Comparison of ENCODE assay signal across 9 cellular contexts in genomic region chr15:78811825-78812183, GRCh38. TPM values are rescaled to one million over a fixed set of nuclear protein-coding genes. Genes with fewer than 3 reads are reported as not detected.
DNase-seq lines count a peak whose midpoint lies in the region; ATAC-seq, FAIRE-seq and TF ChIP-seq lines count a peak whose summit lies in the region.
"Had no signal": no experiment of that assay in that cellular context is flagged by ENCODE, and none has a peak within 500 bp of the region (broad histone marks: within the 10 kb centered on the region; RNA-seq: fewer than 3 reads in every experiment).

No MANE protein-coding gene starts in this region.

- no peak overlapping the region for H3K9ac ChIP-seq in KMS-11

- FAIRE-seq in RCC 7860 (lab: Jason Lieb, UNC), result no peak
- FAIRE-seq: pancreas had no signal

- H2AFZ ChIP-seq in KMS-11 (ENCODE audit: low read depth), result peak overlapping the region; percentile 89

- H3K36me3 ChIP-seq in DOHH2 (ENCODE audit: control insufficient read depth, low read length) (no peaks in the 10 kb centered on the region), KMS-11 (ENCODE audit: insufficient read depth) (no peaks in the 10 kb centered on the region), ectodermal cell (ENCODE audit: control insufficient read depth, insufficient read depth, low read length) (no peaks in the 10 kb centered on the region)
- H3K36me3 ChIP-seq: pancreas had no signal

- DNase-seq in omental fat pad (ENCODE audit: low spot score) (no peak), iPS-NIHi11 (ENCODE audit: low spot score) (no peak), NCI-H1092 treated with DMSO at 0.1 percent for 48 hours (lab: John Stamatoyannopoulos, UW) (no peak), hippocampal formation (lab: John Stamatoyannopoulos, UW) (no peak), RCC 7860 (ENCODE audit: low spot score) (no peak)

- peaks cover 50% of the 10 kb centered on the region for H3K27me3 ChIP-seq in DOHH2 (ENCODE audit: control insufficient read depth, low read length)
- peaks cover 5% of the 10 kb centered on the region; the same call in 1 of the 2 replicates for H3K27me3 ChIP-seq in KMS-11 (ENCODE audit: insufficient read depth, low read depth)
- H3K27me3 ChIP-seq in ectodermal cell (ENCODE audit: control insufficient read depth, insufficient read depth, low read length, poor library complexity, severe bottlenecking), result peaks cover 13% of the 10 kb centered on the region
- H3K27me3 ChIP-seq: pancreas had no signal

- H3F3A ChIP-seq in DOHH2 (ENCODE audit: control insufficient read depth, insufficient read depth), result no peaks in the 10 kb centered on the region

- no peak overlapping the region for H3K27ac ChIP-seq in DOHH2 (ENCODE audit: low read depth, low read length)
- H3K27ac ChIP-seq in KMS-11, result no peak overlapping the region
- H3K27ac ChIP-seq in ectodermal cell (ENCODE audit: insufficient read depth, low read depth, low read length, poor library complexity, severe bottlenecking), result no peak overlapping the region

- H3K9me2 ChIP-seq in DOHH2 (replicated peaks; ENCODE audit: control insufficient read depth, low read length), result no peaks in the 10 kb centered on the region

- H4K20me1 ChIP-seq in DOHH2 (ENCODE audit: control insufficient read depth, insufficient read depth, low read depth, low read length) (no peaks in the 10 kb centered on the region), KMS-11 (ENCODE audit: insufficient read depth) (no peaks in the 10 kb centered on the region)

- H3K4me1 ChIP-seq in DOHH2 (ENCODE audit: control insufficient read depth, low read length) (peaks cover 16% of the 10 kb centered on the region), KMS-11 (ENCODE audit: low read depth, poor library complexity, severe bottlenecking) (peaks cover 3% of the 10 kb centered on the region), ectodermal cell (ENCODE audit: control insufficient read depth, insufficient read depth, low read length) (peaks cover 7% of the 10 kb centered on the region)

- TF ChIP-seq CTCF in DOHH2 (IDR thresholded peaks at IDR 0.05; ENCODE audit: low read depth, low read length, poor library complexity, severe bottlenecking), result no peak
- peak; percentile 19 for TF ChIP-seq CTCF in KMS-11 (conservative IDR thresholded peaks at IDR 0.05; ENCODE audit: low read depth, low read length)
- no peak for TF ChIP-seq CTCF in omental fat pad (IDR thresholded peaks at IDR 0.05)

- peak; percentile 38 for ATAC-seq in omental fat pad (ENCODE audit: low FRiP score)

- H3K79me2 ChIP-seq in DOHH2 (ENCODE audit: control insufficient read depth, low read length), result no peaks in the 10 kb centered on the region
- H3K79me2 ChIP-seq in KMS-11 (ENCODE audit: insufficient read depth, low read depth), result no peaks in the 10 kb centered on the region

- WGBS in ectodermal cell, 2 experiments, result 74 to 81% methylated on average over 24 of the region's 24 CpGs

- H3K4me3 ChIP-seq in DOHH2 (ENCODE audit: low read length), result peak overlapping the region; percentile 68
- H3K4me3 ChIP-seq in KMS-11 (IDR thresholded peaks at IDR 0.05; ENCODE audit: insufficient read depth, low read depth, low read length), result no peak overlapping the region
- H3K4me3 ChIP-seq in ectodermal cell (ENCODE audit: insufficient read depth, low read depth, low read length), result peak overlapping the region; percentile 75

- H3K4me2 ChIP-seq in DOHH2 (ENCODE audit: low read length) (peak overlapping the region; percentile 82), KMS-11 (peak overlapping the region; percentile 73)

- H3K9me3 ChIP-seq in DOHH2 (ENCODE audit: control insufficient read depth, insufficient read depth, low read length) (no peaks in the 10 kb centered on the region), ectodermal cell (ENCODE audit: control insufficient read depth, low read length) (no peaks in the 10 kb centered on the region)
- H3K9me3 ChIP-seq: pancreas had no signal

RNA-seq across cellular contexts. Expression of gene ADAMTS7, which starts 0.5 kb away (rescaled TPM):
- polyA plus RNA-seq in ectodermal cell (2013, experiment 1 of 4), result 56.3 TPM
- 59.3 TPM for polyA plus RNA-seq in ectodermal cell (2013, experiment 2 of 4)
- 51.4 TPM for polyA plus RNA-seq in ectodermal cell (2013, experiment 3 of 4)
- 55.6 TPM for polyA plus RNA-seq in ectodermal cell (2013, experiment 4 of 4)
- total RNA-seq in omental fat pad, result 1 to 10 TPM; 4.4 to 7.8 (median 6.3) TPM
